1 cellular context compared by ENCODE assay signal in the genomic region with DNA sequence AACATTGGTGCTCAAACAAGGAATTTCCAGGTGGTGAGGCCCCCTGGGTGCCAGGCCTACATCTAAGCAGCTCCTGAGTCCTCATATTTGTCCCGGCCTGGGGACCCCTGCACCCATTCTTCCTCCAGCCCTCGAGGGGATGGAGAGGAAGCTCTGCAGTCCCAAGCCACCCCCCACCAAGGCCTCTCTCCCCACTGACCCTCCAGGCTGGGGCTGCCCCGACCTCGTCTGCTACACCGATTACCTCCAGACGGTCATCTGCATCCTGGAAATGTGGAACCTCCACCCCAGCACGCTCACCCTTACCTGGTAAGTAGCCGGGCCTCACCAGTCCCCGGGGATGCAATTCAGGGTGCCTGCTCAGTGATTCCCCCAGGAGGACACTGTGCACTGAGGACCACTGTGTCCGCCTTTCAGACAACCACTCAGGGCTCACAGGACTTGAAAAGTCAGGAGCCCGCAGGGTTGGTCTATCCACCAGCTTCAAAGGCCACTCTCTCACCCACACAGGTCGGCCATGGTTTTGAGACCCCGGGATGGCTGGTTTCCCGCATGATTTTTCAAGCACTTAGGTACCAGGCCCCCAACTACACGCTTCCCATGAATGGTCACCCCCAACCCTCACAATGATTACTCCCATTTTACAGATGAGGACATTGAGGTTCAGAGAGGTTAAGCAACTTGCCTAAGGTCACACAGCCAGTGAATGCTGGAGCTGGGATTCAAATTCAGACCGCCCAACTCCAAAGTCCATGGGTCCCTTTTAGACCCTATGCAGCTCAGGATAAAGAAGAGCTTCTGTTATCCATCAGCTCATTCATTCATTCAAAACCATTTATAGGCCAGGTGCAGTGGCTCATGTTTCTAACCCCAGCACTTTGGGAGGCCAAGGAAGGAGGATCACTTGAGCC.
TF ChIP-seq lines count a peak whose summit lies in the region.

No MANE protein-coding gene starts in this region.

TF ChIP-seq in H1, 55 proteins besides CTCF, POLR2A, EP300 and RAD21:
- TF ChIP-seq BRCA1 (IDR thresholded peaks at IDR 0.05; ENCODE audit: low read depth, low read length) (no peak), KDM1A (IDR thresholded peaks at IDR 0.05; ENCODE audit: borderline replicate concordance, low read length) (peak; percentile 49; the same call in 1 of the 2 replicates)
TF ChIP-seq in H1: peak in this region for 1.
